ENCODE assay signal across 17 cellular contexts in the genomic region with DNA sequence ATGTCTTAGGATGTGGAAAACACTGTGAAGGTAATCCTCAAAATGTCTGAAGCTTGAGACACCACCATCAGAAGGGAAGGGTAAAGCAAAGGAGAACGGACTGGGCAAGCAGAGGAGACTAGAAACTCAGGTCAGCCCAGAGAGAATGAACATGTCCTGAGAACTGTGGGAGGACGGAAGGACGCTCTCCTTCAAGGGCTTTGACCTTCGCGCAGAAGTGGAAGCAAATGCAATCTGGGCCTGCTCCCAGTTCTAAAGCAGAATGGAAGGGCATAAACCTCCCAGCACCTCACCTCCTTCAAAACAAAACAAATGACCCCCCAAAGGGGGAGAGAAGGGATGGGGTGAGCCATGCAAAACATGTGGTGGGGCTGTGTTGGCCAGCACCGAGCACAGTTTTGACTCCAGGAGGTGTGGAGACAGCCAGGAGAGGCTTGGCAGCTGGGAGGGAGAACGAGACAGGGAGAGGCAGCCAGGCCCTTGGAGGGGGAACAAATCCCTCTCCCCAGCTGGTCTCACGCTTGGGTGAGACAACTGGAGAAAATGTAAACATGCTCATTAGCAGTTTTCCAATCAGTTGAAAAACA.
"Had no signal": no experiment of that assay in that cellular context is flagged by ENCODE, and none has a peak within 500 bp of the region (broad histone marks: within the 10 kb centered on the region; RNA-seq: fewer than 3 reads in every experiment).

No MANE protein-coding gene starts in this region.

- H3K4me3 ChIP-seq: tibial nerve had no signal

- FAIRE-seq: endometrium, kidney, urothelium cell line had no signal

- H3K9me3 Mint-ChIP-seq: activated CD4-positive, alpha-beta memory T cell treated with anti-CD3 and anti-CD28 coated beads for 36 hours; activated naive CD4-positive, alpha-beta T cell treated with anti-CD3 and anti-CD28 coated beads, Interleukin-2, amount 10 ng/mL, durations not matched to agents 7 days and 5 days had no signal

- H3K27me3 Mint-ChIP-seq: T-helper 17 cell had no signal

- H3K4me1 Mint-ChIP-seq: activated naive CD4-positive, alpha-beta T cell treated with anti-CD3 and anti-CD28 coated beads, Interleukin-2, amount 10 ng/mL, durations not matched to agents 7 days and 5 days; stimulated activated effector memory CD8-positive, alpha-beta T cell treated with anti-CD3 and anti-CD28 coated beads, Interleukin-12 subunit alpha, Interleukin-12 subunit beta, amount 100 ng/mL, for 72 hours; stimulated activated naive CD8-positive, alpha-beta T cell treated with anti-CD3 and anti-CD28 coated beads, Interleukin-15, amount 100 ng/mL, for 72 hours; T-helper 17 cell had no signal

- H3K36me3 Mint-ChIP-seq: activated CD4-positive, alpha-beta memory T cell treated with anti-CD3 and anti-CD28 coated beads for 36 hours; activated naive CD4-positive, alpha-beta T cell treated with anti-CD3 and anti-CD28 coated beads, Interleukin-2, amount 10 ng/mL, durations not matched to agents 7 days and 5 days; stimulated activated effector memory CD8-positive, alpha-beta T cell treated with anti-CD3 and anti-CD28 coated beads, Interleukin-12 subunit alpha, Interleukin-12 subunit beta, amount 100 ng/mL, for 72 hours had no signal

- H3K27me3 ChIP-seq: tibial nerve had no signal

- H3K27ac ChIP-seq: tibial nerve had no signal

- DNase-seq: activated CD4-positive, alpha-beta memory T cell treated with anti-CD3 and anti-CD28 coated beads for 36 hours; activated CD4-positive, alpha-beta T cell treated with anti-CD3 and anti-CD28 coated beads for 4 hours; activated CD4-positive, CD25-positive, alpha-beta regulatory T cell; activated effector memory CD4-positive, alpha-beta T cell treated with anti-CD3 and anti-CD28 coated beads, Interleukin-2, amount 50 U/mL, for 16 hours; activated naive CD4-positive, alpha-beta T cell treated with anti-CD3 and anti-CD28 coated beads, Interleukin-2, amount 10 ng/mL, durations not matched to agents 7 days and 5 days; effector CD4-positive, alpha-beta T cell; kidney; retina; stimulated activated CD4-positive, alpha-beta T cell treated with anti-CD3 and anti-CD28 coated beads, Interleukin-2, amount 100 ng/mL, for 24 hours; stimulated activated naive CD8-positive, alpha-beta T cell treated with anti-CD3 and anti-CD28 coated beads, Interleukin-15, amount 100 ng/mL, for 72 hours; SW 1271; T-helper 17 cell had no signal

- H3K9me3 ChIP-seq: tibial nerve had no signal

- H3K27ac Mint-ChIP-seq: activated CD4-positive, alpha-beta memory T cell treated with anti-CD3 and anti-CD28 coated beads for 36 hours; activated naive CD4-positive, alpha-beta T cell treated with anti-CD3 and anti-CD28 coated beads, Interleukin-2, amount 10 ng/mL, durations not matched to agents 7 days and 5 days; stimulated activated effector memory CD8-positive, alpha-beta T cell treated with anti-CD3 and anti-CD28 coated beads, Interleukin-12 subunit alpha, Interleukin-12 subunit beta, amount 100 ng/mL, for 72 hours; T-helper 17 cell had no signal

- H3K36me3 ChIP-seq: tibial nerve had no signal

- ATAC-seq: left lobe of liver; stimulated activated effector memory CD8-positive, alpha-beta T cell treated with anti-CD3 and anti-CD28 coated beads, Interleukin-12 subunit alpha, Interleukin-12 subunit beta, amount 100 ng/mL, for 72 hours; stimulated activated naive CD8-positive, alpha-beta T cell treated with anti-CD3 and anti-CD28 coated beads, Interleukin-15, amount 100 ng/mL, for 72 hours; T-helper 17 cell had no signal

- H3K4me3 Mint-ChIP-seq: activated CD4-positive, alpha-beta memory T cell treated with anti-CD3 and anti-CD28 coated beads for 36 hours; activated naive CD4-positive, alpha-beta T cell treated with anti-CD3 and anti-CD28 coated beads, Interleukin-2, amount 10 ng/mL, durations not matched to agents 7 days and 5 days; stimulated activated effector memory CD8-positive, alpha-beta T cell treated with anti-CD3 and anti-CD28 coated beads, Interleukin-12 subunit alpha, Interleukin-12 subunit beta, amount 100 ng/mL, for 72 hours; stimulated activated naive CD8-positive, alpha-beta T cell treated with anti-CD3 and anti-CD28 coated beads, Interleukin-15, amount 100 ng/mL, for 72 hours; T-helper 17 cell had no signal

- H3K4me1 ChIP-seq: tibial nerve had no signal
